In genomic region chr14:70133461-70133860, GRCh38 we compare ENCODE assay signal across 8 cellular contexts. TPM values are rescaled to one million over a fixed set of nuclear protein-coding genes. Genes with fewer than 3 reads are reported as not detected.
"Had no signal": no experiment of that assay in that cellular context is flagged by ENCODE, and none has a peak within 500 bp of the region (broad histone marks: within the 10 kb centered on the region; RNA-seq: fewer than 3 reads in every experiment).

No MANE protein-coding gene starts in this region.

- ATAC-seq: GM12878 had no signal

- DNase-seq: GDM1, GF-D8 had no signal

- H3K4me3 ChIP-seq: GM12878 had no signal

- FAIRE-seq: G401.6, GM12878, GM12892, GM18507, GM19239 had no signal

RNA-seq across cellular contexts. Expression of gene SLC8A3, which starts 55.3 kb away (rescaled TPM):
- total RNA-seq: G401 had no signal
